Comparison of ENCODE assay signal across 8 cellular contexts in the genomic region with DNA sequence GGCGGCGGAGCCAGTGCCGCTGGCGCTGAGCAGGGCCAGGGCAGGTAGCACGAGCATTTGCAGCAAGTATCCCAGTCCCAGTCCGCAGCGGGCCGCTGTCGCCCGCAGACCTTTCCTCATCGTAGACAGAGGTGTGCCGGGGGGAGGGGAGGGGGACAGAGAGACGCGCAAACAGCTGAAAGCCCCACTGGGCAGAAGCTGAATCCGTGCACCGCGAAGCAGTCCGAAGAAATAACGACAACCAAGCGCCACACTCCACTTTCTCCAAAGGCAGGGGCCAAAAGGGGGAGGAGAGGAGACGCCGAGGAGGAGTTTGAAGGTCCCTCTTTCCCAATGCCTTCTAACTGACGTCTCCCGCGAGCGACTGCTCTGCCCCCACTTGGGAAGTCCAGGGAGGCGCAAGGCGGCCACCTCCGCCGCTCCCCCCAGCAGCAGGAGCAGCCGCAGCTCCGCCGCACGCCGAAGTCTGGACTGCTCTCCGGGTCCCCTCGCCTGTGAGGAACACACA. TPM values are rescaled to one million over a fixed set of nuclear protein-coding genes. Genes with fewer than 3 reads are reported as not detected.
A peak's percentile ranks its signal among the peaks of the same experiment; 100 is the strongest.
DNase-seq lines count a peak whose midpoint lies in the region; ATAC-seq and TF ChIP-seq lines count a peak whose summit lies in the region.

TSS of gene UNC5C (minus strand) at position 236 of the 508 bp plus-strand sequence.

- TF ChIP-seq CTCF in VCaP (conservative IDR thresholded peaks at IDR 0.05) (peak; percentile 57), fibroblast of pulmonary artery (IDR thresholded peaks at IDR 0.05; ENCODE audit: low read length, missing control alignments) (no peak)

- DNase-seq in activated naive CD4-positive, alpha-beta T cell treated with anti-CD3 and anti-CD28 coated beads, Interleukin-2, amount 50 U/mL, for 16 hours: no peak
- DNase-seq in fibroblast of pulmonary artery (ENCODE audit: low read depth) (peak; percentile 85), aorta (peak; percentile 85 to 93)
- no peak for DNase-seq in naive thymus-derived CD4-positive, alpha-beta T cell

- intact Hi-C loops in naive thymus-derived CD4-positive, alpha-beta T cell (cut with micrococcal nuclease): loop anchor here (5.0 to 10.0 kb wide), 2 partner anchors 384 to 391 kb away; no protein-coding TSS in a partner anchor
- intact Hi-C loops in aorta (cut with DNase I): loop anchor here in 1 of 2 donors (10.0 kb wide), 1 partner anchor 384 kb away; no protein-coding TSS in a partner anchor

- 0 to 1% methylated on average over 35 to 37 of the region's 37 CpGs for WGBS in aorta, 2 donors

- POLR2A ChIA-PET in naive thymus-derived CD4-positive, alpha-beta T cell (lab: Charles Lee): no interaction called here

- CTCF ChIA-PET in naive thymus-derived CD4-positive, alpha-beta T cell (lab: Charles Lee): no interaction called here

- H3K4me3 ChIP-seq in fibroblast of pulmonary artery (replicated peaks; ENCODE audit: low read depth, low read length) (peak within 1 kb of the TSS; percentile 70), aorta (ENCODE audit: low read length in 2 of 2) (peak within 1 kb of the TSS; percentile 78 to 95)
- H3K4me3 ChIP-seq in naive thymus-derived CD4-positive, alpha-beta T cell (ENCODE audit: low read length): no peak within 1 kb of the TSS

- H3K4me1 ChIP-seq in naive thymus-derived CD4-positive, alpha-beta T cell (ENCODE audit: control insufficient read depth in 2 of 2, insufficient read depth in 2 of 2, low read length in 2 of 2): no peaks in the 10 kb centered on the region
- H3K4me1 ChIP-seq in aorta (ENCODE audit: control insufficient read depth in 1 of 2, insufficient read depth in 2 of 2, low read length in 2 of 2): no peaks in the 10 kb centered on the region

- H3K27me3 Mint-ChIP-seq in activated naive CD4-positive, alpha-beta T cell treated with anti-CD3 and anti-CD28 coated beads, Interleukin-2, amount 50 U/mL, for 24 hours: peaks cover 36% of the 10 kb centered on the region
- peaks cover 44 to 72% (median 55%) of the 10 kb centered on the region in 5 donors for H3K27me3 Mint-ChIP-seq in naive thymus-derived CD4-positive, alpha-beta T cell

- H3K4me3 Mint-ChIP-seq in activated naive CD4-positive, alpha-beta T cell treated with anti-CD3 and anti-CD28 coated beads, Interleukin-2, amount 50 U/mL, for 24 hours: peak within 1 kb of the TSS; percentile 77
- H3K4me3 Mint-ChIP-seq in naive thymus-derived CD4-positive, alpha-beta T cell: peak within 1 kb of the TSS; percentile 58 to 91 (median 72)

- no peaks in the 10 kb centered on the region for H3K9me3 ChIP-seq in naive thymus-derived CD4-positive, alpha-beta T cell (ENCODE audit: control insufficient read depth in 2 of 3, low read length in 3 of 3)
- no peaks in the 10 kb centered on the region for H3K9me3 ChIP-seq in aorta (ENCODE audit: control insufficient read depth, low read length)

- no peaks in the 10 kb centered on the region for H3K9me3 Mint-ChIP-seq in activated naive CD4-positive, alpha-beta T cell treated with anti-CD3 and anti-CD28 coated beads, Interleukin-2, amount 50 U/mL, for 24 hours
- H3K9me3 Mint-ChIP-seq in naive thymus-derived CD4-positive, alpha-beta T cell: peaks cover 0 to 1% (median 0%) of the 10 kb centered on the region in 11 donors

- H3K4me1 Mint-ChIP-seq in activated naive CD4-positive, alpha-beta T cell treated with anti-CD3 and anti-CD28 coated beads, Interleukin-2, amount 50 U/mL, for 24 hours: peaks cover 11% of the 10 kb centered on the region
- H3K4me1 Mint-ChIP-seq in naive thymus-derived CD4-positive, alpha-beta T cell: peaks cover 0 to 22% (median 16%) of the 10 kb centered on the region in 7 donors

- H3K27ac Mint-ChIP-seq in activated naive CD4-positive, alpha-beta T cell treated with anti-CD3 and anti-CD28 coated beads, Interleukin-2, amount 50 U/mL, for 24 hours: no peak within 1 kb of the TSS
- H3K27ac Mint-ChIP-seq in naive thymus-derived CD4-positive, alpha-beta T cell: no peak within 1 kb of the TSS

- H3K36me3 Mint-ChIP-seq in activated naive CD4-positive, alpha-beta T cell treated with anti-CD3 and anti-CD28 coated beads, Interleukin-2, amount 50 U/mL, for 24 hours: no peaks in the 10 kb centered on the region
- H3K36me3 Mint-ChIP-seq in naive thymus-derived CD4-positive, alpha-beta T cell: no peaks in the 10 kb centered on the region

- peak within 1 kb of the TSS; percentile 49; the same call in 1 of the 2 replicates for H3K27ac ChIP-seq in VCaP
- H3K27ac ChIP-seq in naive thymus-derived CD4-positive, alpha-beta T cell (ENCODE audit: low read depth, low read length): no peak within 1 kb of the TSS
- H3K27ac ChIP-seq in aorta (ENCODE audit: low read depth in 1 of 2, low read length in 2 of 2): peak within 1 kb of the TSS; percentile 72 to 92

- no peaks in the 10 kb centered on the region for H3K27me3 ChIP-seq in naive thymus-derived CD4-positive, alpha-beta T cell (ENCODE audit: control insufficient read depth in 2 of 2, insufficient read depth in 2 of 2, low read length in 2 of 2)
- no peaks in the 10 kb centered on the region for H3K27me3 ChIP-seq in aorta (ENCODE audit: control insufficient read depth in 1 of 2, insufficient read depth in 2 of 2, low read length in 1 of 2)

- ATAC-seq in naive thymus-derived CD4-positive, alpha-beta T cell: peak; percentile 4
- ATAC-seq in aorta (ENCODE audit: low FRiP score) (peak; percentile 91), GM18867 (IDR thresholded peaks at IDR 0.05; ENCODE audit: unreplicated experiment) (no peak), GM19452 (IDR thresholded peaks at IDR 0.05; ENCODE audit: unreplicated experiment) (no peak)

- H3K36me3 ChIP-seq in naive thymus-derived CD4-positive, alpha-beta T cell (ENCODE audit: control insufficient read depth in 2 of 3, insufficient read depth in 3 of 3, low read length in 3 of 3): no peaks in the 10 kb centered on the region
- H3K36me3 ChIP-seq in aorta (ENCODE audit: control insufficient read depth in 1 of 2, insufficient read depth in 2 of 2, low read length in 1 of 2): no peaks in the 10 kb centered on the region

RNA-seq across cellular contexts. Expression of gene UNC5C, which starts in this region (rescaled TPM):
- total RNA-seq in naive thymus-derived CD4-positive, alpha-beta T cell: not detected
- not detected for polyA plus RNA-seq in naive thymus-derived CD4-positive, alpha-beta T cell
- total RNA-seq in aorta: 10 to 100 TPM; 10.6 to 11.2 TPM
- 1 to 10 TPM in 1 of 2 donors, under 1 TPM in 1; 0.63 to 6.5 TPM for polyA plus RNA-seq in aorta

Comparison
In these comparisons a context has a peak if more than half of its experiments do, and no peak if none do; other contexts are left out.
1. RNA of gene UNC5C (total RNA-seq): 10.6 to 11.2 TPM in aorta; not detected in naive thymus-derived CD4-positive, alpha-beta T cell; every median in the first group is over 10 times any median in the second.
2. Peak in ATAC-seq in naive thymus-derived CD4-positive, alpha-beta T cell; RNA of the gene not detected or under 1 TPM.
3. DNase-seq: peak in fibroblast of pulmonary artery (single experiment) and aorta (2 of 2); none in activated naive CD4-positive, alpha-beta T cell treated with anti-CD3 and anti-CD28 coated beads, Interleukin-2, amount 50 U/mL, for 16 hours (single experiment) and naive thymus-derived CD4-positive, alpha-beta T cell (0 of 9).